Comparison of ENCODE assay signal across 10 cellular contexts in genomic region chr3:187736418-187736871, GRCh38. TPM values are rescaled to one million over a fixed set of nuclear protein-coding genes. Genes with fewer than 3 reads are reported as not detected.
DNase-seq lines count a peak whose midpoint lies in the region.
"Had no signal": no experiment of that assay in that cellular context is flagged by ENCODE, and none has a peak within 500 bp of the region (broad histone marks: within the 10 kb centered on the region; RNA-seq: fewer than 3 reads in every experiment).

No MANE protein-coding gene starts in this region.

- H3K9ac ChIP-seq in stomach smooth muscle (ENCODE audit: low read length in 2 of 2), result no peak overlapping the region
- H3K9ac ChIP-seq: parathyroid adenoma had no signal

- H3K36me3 ChIP-seq in stomach smooth muscle (ENCODE audit: control insufficient read depth in 2 of 2, insufficient read depth in 2 of 2, low read length in 2 of 2), result peaks cover 9 to 24% of the 10 kb centered on the region in 2 donors

- peaks cover 2% of the 10 kb centered on the region for H3K36me3 Mint-ChIP-seq in activated naive CD8-positive, alpha-beta T cell

- H3K9me3 ChIP-seq in stomach smooth muscle (ENCODE audit: control insufficient read depth in 2 of 2, low read length in 2 of 2), result no peaks in the 10 kb centered on the region

- peaks cover 32% of the 10 kb centered on the region for H3K4me1 Mint-ChIP-seq in activated naive CD8-positive, alpha-beta T cell (ENCODE audit: low read depth)

- no peak overlapping the region for H3K27ac Mint-ChIP-seq in activated naive CD8-positive, alpha-beta T cell

- H3K4me1 ChIP-seq in stomach smooth muscle (ENCODE audit: control insufficient read depth, insufficient read depth, low read length), result peaks cover 47% of the 10 kb centered on the region

- in situ Hi-C loops in G401 (cut with HindIII; ENCODE audit: low sequenced_read_pairs), result loop anchor here (25.0 kb wide), 1 partner anchor 776 kb away; no protein-coding TSS in a partner anchor

- H3K27ac ChIP-seq in stomach smooth muscle (ENCODE audit: low read length), result peak overlapping the region; percentile 100
- H3K27ac ChIP-seq: 22Rv1, parathyroid adenoma had no signal

- peak; percentile 59 for DNase-seq in DMS79 treated with DMSO at 0.1 percent for 48 hours (lab: John Stamatoyannopoulos, UW)
- DNase-seq in DMS79 (lab: John Stamatoyannopoulos, UW), result no peak
- DNase-seq in inferior parietal cortex (ENCODE audit: extremely low spot score), result peak; percentile 20
- DNase-seq in G401 (ENCODE audit: low spot score), result no peak
- DNase-seq in NCI-H1694 treated with DMSO at 0.1 percent for 48 hours (lab: John Stamatoyannopoulos, UW), result no peak
- DNase-seq in NCI-H2171 (lab: John Stamatoyannopoulos, UW), result no peak

- H3K27me3 Mint-ChIP-seq in activated naive CD8-positive, alpha-beta T cell, result no peaks in the 10 kb centered on the region

- H3K9me3 Mint-ChIP-seq in activated naive CD8-positive, alpha-beta T cell (ENCODE audit: low read depth), result no peaks in the 10 kb centered on the region

- H3K4me3 ChIP-seq in stomach smooth muscle (ENCODE audit: low read length in 2 of 2), result peak overlapping the region; percentile 91 to 93

- H3K4me3 Mint-ChIP-seq in activated naive CD8-positive, alpha-beta T cell, result peak overlapping the region; percentile 98

- H3K27me3 ChIP-seq in stomach smooth muscle (ENCODE audit: control insufficient read depth in 1 of 2, insufficient read depth in 2 of 2, low read length in 2 of 2), result no peaks in the 10 kb centered on the region

RNA-seq across cellular contexts. Expression of gene BCL6, which starts 8.8 kb away (rescaled TPM):
- 0.18 and 1.3 TPM in 2 replicates for total RNA-seq in G401 (2014; rRNA removed; shearing (Covaris generic))

RNA-seq across cellular contexts. Expression of gene RTP2, which starts 34.1 kb away (rescaled TPM):
- not detected in 2 replicates for total RNA-seq in G401 (2014; rRNA removed; shearing (Covaris generic))

Comparison
In these comparisons a context has a peak if more than half of its experiments do, and no peak if none do; other contexts are left out.
1. DNase-seq: peak in DMS79 treated with DMSO at 0.1 percent for 48 hours (single experiment) and inferior parietal cortex (single experiment); none in DMS79 (single experiment), G401 (single experiment), NCI-H1694 treated with DMSO at 0.1 percent for 48 hours (single experiment) and NCI-H2171 (single experiment).